Comparison of ENCODE assay signal across 31 cellular contexts in the genomic region with DNA sequence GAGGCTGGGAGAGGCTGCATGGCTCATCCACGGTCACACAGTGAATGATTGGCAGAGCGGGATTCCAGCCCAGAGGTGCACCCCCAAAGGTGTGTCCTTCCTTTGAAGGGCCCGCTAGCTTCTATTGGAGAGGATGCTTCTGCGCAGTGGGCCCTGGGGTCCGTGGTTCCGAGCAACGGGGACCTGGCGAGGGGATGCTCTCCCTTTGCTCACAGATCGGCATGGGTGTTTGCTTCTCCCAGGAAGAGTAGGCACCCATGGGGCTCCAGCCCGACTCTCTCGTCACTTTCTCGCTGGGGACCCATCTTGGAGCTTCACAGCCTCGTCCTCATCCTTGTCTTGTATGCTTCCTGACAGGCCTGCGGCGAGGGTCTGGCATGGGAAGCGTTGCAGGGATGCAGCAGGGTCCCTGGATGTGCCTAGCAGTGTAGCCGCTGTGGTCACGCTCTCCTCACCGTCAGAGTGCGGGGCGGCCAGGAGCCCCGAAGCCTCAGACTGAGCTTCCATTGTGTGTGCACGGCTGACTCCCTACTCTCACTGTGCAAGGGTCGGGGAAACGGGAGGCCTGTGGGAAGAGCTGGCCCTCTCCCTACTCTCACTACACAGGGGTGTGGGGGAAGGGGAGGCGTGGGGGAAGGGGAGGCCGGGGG.
"Had no signal": no experiment of that assay in that cellular context is flagged by ENCODE, and none has a peak within 500 bp of the region (broad histone marks: within the 10 kb centered on the region; RNA-seq: fewer than 3 reads in every experiment).

No MANE protein-coding gene starts in this region.

- ATAC-seq: activated CD8-positive, alpha-beta T cell treated with anti-CD3 and anti-CD28 coated beads for 36 hours; activated T-cell treated with anti-CD3 and anti-CD28 coated beads, Interleukin-2, amount 50 U/mL, for 4 hours; activated T-helper 17 cell treated with anti-CD3 and anti-CD28 coated beads, Interleukin-2, amount 50 U/mL, for 72 hours; gastrocnemius medialis; naive thymus-derived CD4-positive, alpha-beta T cell; stimulated activated naive B cell treated with anti-CD40 and anti-IgM and Interleukin-4, amounts not matched to agents 10 μg/mL and 1 μg/mL and 100 μg/mL, for 72 hours had no signal

- DNase-seq: activated CD4-positive, alpha-beta T cell treated with anti-CD3 and anti-CD28 coated beads, Interleukin-2, amount 50 U/mL, for 1 hour; activated CD8-positive, alpha-beta T cell treated with anti-CD3 and anti-CD28 coated beads for 36 hours; activated gamma-delta T cell treated with Interleukin-2 at 50 U/mL for 16 hours; activated naive CD4-positive, alpha-beta T cell treated with anti-CD3 and anti-CD28 coated beads, Interleukin-2, amount 50 U/mL, for 16 hours; activated T-cell treated with anti-CD3 and anti-CD28 coated beads, Interleukin-2, amount 50 U/mL, for 4 hours; amniotic stem cell; caudate nucleus; effector CD4-positive, alpha-beta T cell; gastrocnemius medialis; islet precursor cell; left cardiac atrium; left ventricle myocardium superior; midbrain; retina; small intestine; stimulated activated CD4-positive, alpha-beta T cell treated with anti-CD3 and anti-CD28 coated beads, Interleukin-1b, Interleukin-23, amount 100 ng/mL, for 48 hours; stimulated activated CD4-positive, alpha-beta T cell treated with anti-CD3 and anti-CD28 coated beads, Interleukin-4, amount 100 ng/mL, for 4 hours; stimulated activated naive B cell treated with anti-CD40 and anti-IgM and Interleukin-4, amounts not matched to agents 10 μg/mL and 1 μg/mL and 100 μg/mL, for 72 hours; stomach; T-helper 2 cell; thyroid gland had no signal

- H2AFZ ChIP-seq: hepatocyte had no signal

- FAIRE-seq: endometrium, small intestine had no signal

- H3K4me1 ChIP-seq: gastrocnemius medialis, thyroid gland, upper lobe of right lung had no signal

- H3K27ac Mint-ChIP-seq: activated CD8-positive, alpha-beta T cell treated with anti-CD3 and anti-CD28 coated beads for 36 hours; activated T-helper 17 cell treated with anti-CD3 and anti-CD28 coated beads, Interleukin-2, amount 50 U/mL, for 72 hours; dendritic cell treated with granulocyte-macrophage colony-stimulating factor and Interleukin-4, amounts not matched to agents 40 ng/mL and 50 ng/mL, for 4 days; naive thymus-derived CD4-positive, alpha-beta T cell had no signal

- H3K9me3 ChIP-seq: gastrocnemius medialis, neutrophil, sigmoid colon, stomach, thyroid gland, upper lobe of right lung had no signal

- H3K36me3 ChIP-seq: gastrocnemius medialis, neutrophil, sigmoid colon, thyroid gland, upper lobe of right lung had no signal

- H3K36me3 Mint-ChIP-seq: WTC11 had no signal

- H3K79me2 ChIP-seq: hepatocyte had no signal

- H3K27me3 ChIP-seq: hepatocyte, sigmoid colon, thyroid gland, upper lobe of right lung had no signal

- H3K4me3 ChIP-seq: gastrocnemius medialis, hepatocyte, thyroid gland, upper lobe of right lung had no signal

- H3K4me3 Mint-ChIP-seq: activated CD8-positive, alpha-beta T cell treated with anti-CD3 and anti-CD28 coated beads for 36 hours; activated T-helper 17 cell treated with anti-CD3 and anti-CD28 coated beads, Interleukin-2, amount 50 U/mL, for 72 hours; dendritic cell treated with granulocyte-macrophage colony-stimulating factor and Interleukin-4, amounts not matched to agents 40 ng/mL and 50 ng/mL, for 4 days had no signal

- H3K27ac ChIP-seq: gastrocnemius medialis, hepatocyte, neutrophil, stomach, thyroid gland, upper lobe of right lung had no signal

- H3K9me3 Mint-ChIP-seq: activated CD8-positive, alpha-beta T cell treated with anti-CD3 and anti-CD28 coated beads for 36 hours; activated T-cell treated with anti-CD3 and anti-CD28 coated beads, Interleukin-2, amount 50 U/mL, for 4 hours; activated T-helper 17 cell treated with anti-CD3 and anti-CD28 coated beads, Interleukin-2, amount 50 U/mL, for 72 hours; dendritic cell treated with granulocyte-macrophage colony-stimulating factor and Interleukin-4, amounts not matched to agents 40 ng/mL and 50 ng/mL, for 4 days; naive thymus-derived CD4-positive, alpha-beta T cell; stimulated activated naive B cell treated with anti-CD40 and anti-IgM and Interleukin-4, amounts not matched to agents 10 μg/mL and 1 μg/mL and 100 μg/mL, for 72 hours had no signal

- H3K4me1 Mint-ChIP-seq: activated T-helper 17 cell treated with anti-CD3 and anti-CD28 coated beads, Interleukin-2, amount 50 U/mL, for 72 hours had no signal

- H3K27me3 Mint-ChIP-seq: progenitor cell of endocrine pancreas had no signal
